Comparison of ENCODE assay signal across 1 cellular context in the genomic region with DNA sequence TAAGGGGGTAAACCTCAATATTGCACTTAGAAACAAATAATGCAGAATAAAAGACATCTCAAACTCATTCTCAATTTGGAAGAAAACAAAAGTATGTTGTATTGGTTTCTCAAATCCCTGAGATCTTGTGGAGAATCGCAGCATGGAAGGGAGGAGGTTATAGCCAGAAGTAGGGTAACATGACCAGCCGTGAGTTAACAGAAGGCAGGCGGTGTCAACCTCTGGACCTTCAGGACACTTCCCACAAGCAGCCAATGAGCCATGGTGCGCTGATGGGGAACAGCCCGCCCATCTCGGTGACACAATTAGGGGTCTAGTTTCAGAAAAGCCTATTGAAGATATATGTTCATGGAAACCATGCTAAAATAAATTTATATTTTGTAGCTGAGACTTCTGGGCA.
TF ChIP-seq lines count a peak whose summit lies in the region.

No MANE protein-coding gene starts in this region.

TF ChIP-seq in liver, 16 proteins besides CTCF, POLR2A, EP300 and RAD21 (continued from another document):
- TF ChIP-seq NR2F2 (IDR thresholded peaks at IDR 0.05) = no peak
- TF ChIP-seq REST (IDR thresholded peaks at IDR 0.05) = peak; percentile 72
- TF ChIP-seq YY1 (IDR thresholded peaks at IDR 0.05) = peak; percentile 63
- peak in 1 of 2 donors; percentile 52 for TF ChIP-seq RXRA (IDR thresholded peaks at IDR 0.05)
- TF ChIP-seq GABPA (IDR thresholded peaks at IDR 0.05 in 1 of 2, conservative IDR thresholded peaks at IDR 0.05 in 1 of 2) = no peak
- no peak for TF ChIP-seq FOXA1 (IDR thresholded peaks at IDR 0.05)
- TF ChIP-seq HNF4G (IDR thresholded peaks at IDR 0.05) = no peak
- no peak for TF ChIP-seq EGR1 (IDR thresholded peaks at IDR 0.05; ENCODE audit: low read depth in 2 of 2)
- no peak for TF ChIP-seq MAX (IDR thresholded peaks at IDR 0.05)
